28 cellular contexts compared by ENCODE assay signal in the genomic region with DNA sequence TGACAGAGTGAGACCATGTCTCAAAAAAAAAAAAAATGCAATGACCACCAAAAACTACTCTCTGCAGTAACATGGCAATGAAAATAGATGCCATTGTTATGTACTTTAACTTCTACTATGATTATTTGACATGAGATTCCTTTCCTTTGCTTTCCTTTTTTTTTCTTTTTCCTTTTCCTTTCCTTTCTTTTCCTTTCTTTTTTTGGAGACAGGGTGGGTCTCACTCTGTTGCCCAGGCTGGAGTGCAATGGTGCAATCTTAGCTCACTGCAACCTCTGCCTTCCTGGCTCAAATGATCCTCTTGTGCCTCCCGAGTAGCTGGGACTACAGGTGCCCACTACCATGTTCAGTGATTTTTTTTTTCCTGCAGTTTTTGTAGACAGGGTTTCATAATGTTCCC. TPM values are rescaled to one million over a fixed set of nuclear protein-coding genes. Genes with fewer than 3 reads are reported as not detected.
"Had no signal": no experiment of that assay in that cellular context is flagged by ENCODE, and none has a peak within 500 bp of the region (broad histone marks: within the 10 kb centered on the region; RNA-seq: fewer than 3 reads in every experiment).

No MANE protein-coding gene starts in this region.

- H2AFZ ChIP-seq: neural progenitor cell, parathyroid adenoma had no signal

- H3K4me1 ChIP-seq: neural progenitor cell, thyroid gland, upper lobe of right lung, uterus had no signal

- H3K27ac Mint-ChIP-seq: naive thymus-derived CD4-positive, alpha-beta T cell; natural killer cell; nephron; neural progenitor cell; progenitor cell of endocrine pancreas; stimulated activated effector memory CD8-positive, alpha-beta T cell treated with anti-CD3 and anti-CD28 coated beads, Interleukin-12 subunit alpha, Interleukin-12 subunit beta, amount 100 ng/mL, for 72 hours; stimulated activated naive CD8-positive, alpha-beta T cell treated with anti-CD3 and anti-CD28 coated beads, Interleukin-15, Interleukin-2, amounts not matched to agents 100 ng/mL and 50 ng/mL, for 24 hours; type B pancreatic cell had no signal

- DNase-seq: naive thymus-derived CD4-positive, alpha-beta T cell; natural killer cell; occipital lobe; ovary; posterior cingulate gyrus; psoas muscle; right cardiac atrium; right lobe of liver; sigmoid colon; small intestine; stimulated activated CD4-positive, alpha-beta T cell treated with anti-CD3 and anti-CD28 coated beads, Interleukin-15, amount 100 ng/mL, for 24 hours; stimulated activated CD4-positive, alpha-beta T cell treated with anti-CD3 and anti-CD28 coated beads, Interleukin-2, amount 100 ng/mL, for 24 hours; stimulated activated CD4-positive, alpha-beta T cell treated with anti-CD3 and anti-CD28 coated beads, Interleukin-2, amount 100 ng/mL, for 48 hours; stimulated activated CD4-positive, alpha-beta T cell treated with anti-CD3 and anti-CD28 coated beads, Interleukin-4, amount 100 ng/mL, for 24 hours; stimulated activated naive CD4-positive, alpha-beta T cell treated with Interleukin-2 at 50 U/mL for 16 hours; stomach; thyroid gland; upper lobe of right lung; uterus had no signal

- H3K4me3 Mint-ChIP-seq: naive thymus-derived CD4-positive, alpha-beta T cell; natural killer cell; nephron; neural progenitor cell; stimulated activated effector memory CD8-positive, alpha-beta T cell treated with anti-CD3 and anti-CD28 coated beads, Interleukin-12 subunit alpha, Interleukin-12 subunit beta, amount 100 ng/mL, for 72 hours; stimulated activated naive CD8-positive, alpha-beta T cell treated with anti-CD3 and anti-CD28 coated beads, Interleukin-15, Interleukin-2, amounts not matched to agents 100 ng/mL and 50 ng/mL, for 24 hours; type B pancreatic cell had no signal

- H3K9ac ChIP-seq: neural progenitor cell, parathyroid adenoma had no signal

- H3K9me3 ChIP-seq: ovary, psoas muscle, right lobe of liver, sigmoid colon, stomach, thoracic aorta, thyroid gland, tibial nerve, upper lobe of right lung, uterus had no signal

- H3K27ac ChIP-seq: neural progenitor cell, ovary, parathyroid adenoma, psoas muscle, right lobe of liver, sigmoid colon, stomach, thoracic aorta, thyroid gland, tibial nerve, upper lobe of right lung, uterus had no signal

- H3K36me3 Mint-ChIP-seq: naive thymus-derived CD4-positive, alpha-beta T cell; natural killer cell; neural progenitor cell; stimulated activated effector memory CD8-positive, alpha-beta T cell treated with anti-CD3 and anti-CD28 coated beads, Interleukin-12 subunit alpha, Interleukin-12 subunit beta, amount 100 ng/mL, for 72 hours; type B pancreatic cell had no signal

- H3K9me3 Mint-ChIP-seq: naive thymus-derived CD4-positive, alpha-beta T cell; natural killer cell; nephron; neural progenitor cell; stimulated activated effector memory CD8-positive, alpha-beta T cell treated with anti-CD3 and anti-CD28 coated beads, Interleukin-12 subunit alpha, Interleukin-12 subunit beta, amount 100 ng/mL, for 72 hours; stimulated activated naive CD8-positive, alpha-beta T cell treated with anti-CD3 and anti-CD28 coated beads, Interleukin-15, Interleukin-2, amounts not matched to agents 100 ng/mL and 50 ng/mL, for 24 hours; type B pancreatic cell had no signal

- H3K27me3 ChIP-seq: neural progenitor cell, ovary, right lobe of liver, sigmoid colon, stomach, thyroid gland, tibial nerve, upper lobe of right lung, uterus had no signal

- H3K27me3 Mint-ChIP-seq: progenitor cell of endocrine pancreas; stimulated activated naive CD8-positive, alpha-beta T cell treated with anti-CD3 and anti-CD28 coated beads, Interleukin-15, Interleukin-2, amounts not matched to agents 100 ng/mL and 50 ng/mL, for 24 hours had no signal

- H3K36me3 ChIP-seq: neural progenitor cell, ovary, right lobe of liver, sigmoid colon, stomach, thoracic aorta, thyroid gland, tibial nerve, upper lobe of right lung, uterus had no signal

- H3K79me2 ChIP-seq: parathyroid adenoma had no signal

- H3K4me2 ChIP-seq: neural progenitor cell had no signal

- ATAC-seq: naive thymus-derived CD4-positive, alpha-beta T cell; natural killer cell; psoas muscle; right cardiac atrium; right lobe of liver; stimulated activated effector memory CD8-positive, alpha-beta T cell treated with anti-CD3 and anti-CD28 coated beads, Interleukin-12 subunit alpha, Interleukin-12 subunit beta, amount 100 ng/mL, for 72 hours; upper lobe of right lung had no signal

- H3K4me3 ChIP-seq: neural progenitor cell, ovary, psoas muscle, right lobe of liver, sigmoid colon, stomach, thoracic aorta, thyroid gland, tibial nerve, upper lobe of right lung, uterus had no signal

RNA-seq across cellular contexts. Expression of a gene that starts 43.7 kb away (rescaled TPM):
- polyA plus RNA-seq: naive thymus-derived CD4-positive, alpha-beta T cell had no signal
